ENCODE assay signal across 15 cellular contexts in the genomic region with DNA sequence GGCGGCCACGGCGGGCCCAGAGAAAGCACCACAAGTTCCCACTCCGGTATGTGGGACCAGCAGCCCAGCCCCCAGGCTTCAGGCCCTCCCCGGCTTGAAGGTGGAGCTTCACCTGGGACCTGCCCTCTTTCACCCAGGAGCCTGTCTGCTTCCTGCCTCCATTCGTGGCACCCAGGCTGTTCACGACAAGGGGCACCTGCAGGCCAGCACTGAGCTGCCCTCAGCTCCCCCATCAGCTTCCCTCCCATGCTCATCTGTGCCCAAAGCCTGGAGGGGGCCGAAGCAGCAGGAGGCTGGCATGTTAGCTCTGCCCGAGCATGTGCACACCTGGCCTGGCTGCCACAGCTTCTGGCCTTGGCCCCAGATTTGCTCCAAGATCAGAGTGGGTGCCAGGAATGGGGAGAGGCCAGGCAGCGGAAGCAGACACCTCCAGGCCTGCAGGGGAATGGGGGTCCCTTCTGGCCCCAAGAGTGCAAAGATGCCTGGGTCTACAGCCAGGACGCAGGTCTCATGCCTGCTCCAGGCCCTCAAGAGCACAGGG.
DNase-seq lines count a peak whose midpoint lies in the region; ATAC-seq, FAIRE-seq and TF ChIP-seq lines count a peak whose summit lies in the region.
"Had no signal": no experiment of that assay in that cellular context is flagged by ENCODE, and none has a peak within 500 bp of the region (broad histone marks: within the 10 kb centered on the region; RNA-seq: fewer than 3 reads in every experiment).

No MANE protein-coding gene starts in this region.

- no peak overlapping the region for H2BK120ac ChIP-seq in H1 (replicated peaks; ENCODE audit: low read depth, low read length)
- H2BK120ac ChIP-seq in neuronal stem cell (ENCODE audit: low read depth, low read length) = no peak overlapping the region

- H3K4ac ChIP-seq in H1 (replicated peaks; ENCODE audit: insufficient read length, low read depth, low read length) = no peak overlapping the region
- peak overlapping the region; percentile 61 for H3K4ac ChIP-seq in neuronal stem cell (ENCODE audit: low read length)

- TF ChIP-seq CTCF in H1 (IDR thresholded peaks at IDR 0.05; ENCODE audit: control extremely low read depth in 1 of 3, insufficient read depth in 1 of 3, low read depth in 1 of 3, low read length in 3 of 3) (no peak), spleen (IDR thresholded peaks at IDR 0.05 in 8 of 11, conservative IDR thresholded peaks at IDR 0.05 in 3 of 11) (no peak)

- no peak for TF ChIP-seq POLR2A in H1 (IDR thresholded peaks at IDR 0.05; ENCODE audit: control extremely low read depth in 1 of 2, low read depth in 2 of 2, low read length in 2 of 2)
- TF ChIP-seq POLR2A in spleen (IDR thresholded peaks at IDR 0.05) = no peak

- whole genome bisulfite sequencing in H1 (ENCODE audit: extremely low coverage in 1 of 2, insufficient coverage in 1 of 2, insufficient read length in 1 of 2, insufficient replicate concordance in 2 of 2, low coverage in 1 of 2, low lambda C conversion rate in 2 of 2, missing lambda C conversion rate in 1 of 2), 2 experiments = 88% methylated on average over 8 of the region's 11 CpGs; no CpG with 5 or more reads in 1 of the 2 experiments
- WGBS in neuronal stem cell (ENCODE audit: extremely low coverage in 2 of 2, insufficient read length in 2 of 2, insufficient replicate concordance in 1 of 2), 2 donors = no CpG with 5 or more reads among the region's 11 CpGs
- 71 to 89% (median 83%) methylated on average over 6 to 11 of the region's 11 CpGs for WGBS in spleen, 5 donors

- H2BK12ac ChIP-seq in H1 (ENCODE audit: low read depth, low read length) (no peak overlapping the region), neuronal stem cell (ENCODE audit: low read length) (no peak overlapping the region)

- H3K4me2 ChIP-seq in H1 (ENCODE audit: insufficient read depth in 1 of 2, low read depth in 2 of 2, low read length in 2 of 2) (no peak overlapping the region), neuronal stem cell (ENCODE audit: insufficient read depth, low read length, poor library complexity, severe bottlenecking) (no peak overlapping the region)

- H4K91ac ChIP-seq in H1 (replicated peaks; ENCODE audit: insufficient read length, low read length) = no peak overlapping the region
- H4K91ac ChIP-seq in neuronal stem cell (ENCODE audit: low read depth, low read length, poor library complexity) = no peak overlapping the region

- CTCF ChIA-PET in H1 (lab: Charles Lee; ENCODE audit: partially characterized antibody) = interaction anchor here (0.6 to 14.1 kb wide), 12 partner anchors 9 to 1755 kb away, joined by 3 to 247 read pairs (median 4); no protein-coding TSS in a partner anchor

- H4K5ac ChIP-seq in H1 (ENCODE audit: insufficient read length, low read depth, low read length) = no peak overlapping the region

- DNase-seq in stimulated activated naive CD8-positive, alpha-beta T cell treated with anti-CD3 and anti-CD28 coated beads, Interleukin-15, amount 100 ng/mL, for 72 hours = no peak
- no peak for DNase-seq in stimulated activated naive CD8-positive, alpha-beta T cell treated with anti-CD3 and anti-CD28 coated beads, Interleukin-15, Interleukin-2, amounts not matched to agents 100 U/mL and 50 U/mL, for 24 hours
- DNase-seq in H1 (ENCODE audit: low read depth in 1 of 2, low spot score in 2 of 2) = no peak
- no peak for DNase-seq in neuronal stem cell (ENCODE audit: low spot score)
- DNase-seq in spleen = no peak
- DNase-seq: COR-L47, DMS153, NCI-H1417, NCI-H1930, NCI-H526 treated with DMSO at 0.1 percent for 48 hours, RPMI8226 had no signal

- no peak overlapping the region for H3K27ac Mint-ChIP-seq in stimulated activated naive CD8-positive, alpha-beta T cell treated with anti-CD3 and anti-CD28 coated beads, Interleukin-15, amount 100 ng/mL, for 72 hours

- H2BK5ac ChIP-seq in H1 (ENCODE audit: low read depth, low read length) (no peak overlapping the region), neuronal stem cell (ENCODE audit: low read length) (peak overlapping the region; percentile 42)

- H3K4me3 Mint-ChIP-seq in stimulated activated naive CD8-positive, alpha-beta T cell treated with anti-CD3 and anti-CD28 coated beads, Interleukin-15, amount 100 ng/mL, for 72 hours = no peak overlapping the region

- FAIRE-seq in H1 (lab: Jason Lieb, UNC) = no peak

- H3K18ac ChIP-seq in H1 (ENCODE audit: extremely low read depth, low read length) (no peak overlapping the region), neuronal stem cell (ENCODE audit: low read length) (peak overlapping the region; percentile 48)

- no peak overlapping the region for H3K14ac ChIP-seq in H1 (ENCODE audit: insufficient read length)
- peak overlapping the region; percentile 27 for H3K14ac ChIP-seq in neuronal stem cell (ENCODE audit: low read length)

- H2AFZ ChIP-seq in H1 (ENCODE audit: low read length) (no peak overlapping the region), neuronal stem cell (ENCODE audit: low read length) (no peak overlapping the region)

- H3K36me3 ChIP-seq in H1 (ENCODE audit: control insufficient read depth in 2 of 4, insufficient read depth in 4 of 4, low read length in 3 of 4) = no peaks in the 10 kb centered on the region
- H3K36me3 ChIP-seq in neuronal stem cell (replicated peaks in 1 of 2; ENCODE audit: control insufficient read depth in 2 of 2, insufficient read depth in 2 of 2, low read length in 2 of 2) = no peaks in the 10 kb centered on the region
- H3K36me3 ChIP-seq in spleen = no peaks in the 10 kb centered on the region
- H3K36me3 ChIP-seq: HAP-1, SJSA1 had no signal

- no peak overlapping the region for H2BK20ac ChIP-seq in H1 (ENCODE audit: low read length)

- no peaks in the 10 kb centered on the region for H3K27me3 Mint-ChIP-seq in stimulated activated naive CD8-positive, alpha-beta T cell treated with anti-CD3 and anti-CD28 coated beads, Interleukin-15, amount 100 ng/mL, for 72 hours

- POLR2A ChIA-PET in H1 (lab: Charles Lee; ENCODE audit: partially characterized antibody) = no interaction called here

- no peaks in the 10 kb centered on the region for H3K27me3 ChIP-seq in H1 (replicated peaks in 1 of 4; ENCODE audit: control insufficient read depth in 3 of 4, extremely low read depth in 1 of 4, insufficient read depth in 3 of 4, low read length in 3 of 4)
- no peaks in the 10 kb centered on the region for H3K27me3 ChIP-seq in neuronal stem cell (ENCODE audit: control insufficient read depth in 3 of 3, insufficient read depth in 3 of 3, low read depth in 1 of 3, low read length in 3 of 3)
- no peaks in the 10 kb centered on the region for H3K27me3 ChIP-seq in spleen (replicated peaks in 1 of 7)

- H3K79me1 ChIP-seq in H1 (ENCODE audit: low read depth, low read length) (no peaks in the 10 kb centered on the region), neuronal stem cell (ENCODE audit: low read depth, low read length) (no peaks in the 10 kb centered on the region)

- H3K56ac ChIP-seq in H1 (replicated peaks; ENCODE audit: insufficient read length, low read depth, low read length) = no peak overlapping the region

- H3K79me2 ChIP-seq in H1 (ENCODE audit: control insufficient read depth in 1 of 2, insufficient read depth in 2 of 2, low read length in 2 of 2) = no peaks in the 10 kb centered on the region

- H3K9ac ChIP-seq in H1 (replicated peaks in 1 of 4; ENCODE audit: extremely low read depth in 1 of 4, low read depth in 3 of 4, low read length in 3 of 4) = no peak overlapping the region
- H3K9ac ChIP-seq in neuronal stem cell (ENCODE audit: low read depth, low read length, poor library complexity) = no peak overlapping the region

- H2AK5ac ChIP-seq in H1 (ENCODE audit: low read depth, low read length) (no peak overlapping the region), neuronal stem cell (ENCODE audit: low read depth, low read length) (peak overlapping the region; percentile 15)

- peak overlapping the region; percentile 79; the same call in 1 of the 2 replicates for H4K8ac ChIP-seq in H1 (ENCODE audit: extremely low read depth, insufficient read depth, low read length)
- H4K8ac ChIP-seq in neuronal stem cell (ENCODE audit: low read depth, low read length) = no peak overlapping the region

- TF ChIP-seq RAD21 in H1 (IDR thresholded peaks at IDR 0.05 in 1 of 2, conservative IDR thresholded peaks at IDR 0.05 in 1 of 2; ENCODE audit: low read depth in 2 of 2, low read length in 2 of 2) = no peak

- H2BK15ac ChIP-seq in H1 (ENCODE audit: low read length) = no peak overlapping the region
- no peak overlapping the region for H2BK15ac ChIP-seq in neuronal stem cell (ENCODE audit: low read length)

- H3K23ac ChIP-seq in H1 (ENCODE audit: insufficient read length) = no peak overlapping the region
- H3K23ac ChIP-seq in neuronal stem cell (ENCODE audit: low read depth, low read length, poor library complexity) = no peak overlapping the region

- H3K23me2 ChIP-seq in H1 (ENCODE audit: low read depth, low read length) = no peaks in the 10 kb centered on the region

- H3K4me1 ChIP-seq in H1 (replicated peaks in 1 of 4; ENCODE audit: control insufficient read depth in 3 of 4, insufficient read depth in 4 of 4, low read length in 3 of 4) (no peaks in the 10 kb centered on the region), neuronal stem cell (ENCODE audit: control insufficient read depth in 2 of 2, insufficient read depth in 1 of 2, low read depth in 1 of 2, low read length in 2 of 2) (no peaks in the 10 kb centered on the region), spleen (no peaks in the 10 kb centered on the region)
- H3K4me1 ChIP-seq: HAP-1, SJSA1 had no signal

- H3K27ac ChIP-seq in H1 (ENCODE audit: low read depth, low read length) (no peak overlapping the region), neuronal stem cell (replicated peaks; ENCODE audit: low read length) (no peak overlapping the region), spleen (no peak overlapping the region)
- H3K27ac ChIP-seq: SJSA1 had no signal

- intact Hi-C loops in spleen (cut with DNase I; ENCODE audit: low total_unique reads) = loop anchor here (10.0 kb wide), 1 partner anchor 1475 kb away; no protein-coding TSS in a partner anchor

- no peak overlapping the region for H3K4me3 ChIP-seq in H1 (ENCODE audit: extremely low read depth in 1 of 4, insufficient read depth in 2 of 4, low read depth in 3 of 4, low read length in 4 of 4)
- no peak overlapping the region for H3K4me3 ChIP-seq in neuronal stem cell (ENCODE audit: low read length in 2 of 2)
- H3K4me3 ChIP-seq in spleen = no peak overlapping the region
- H3K4me3 ChIP-seq: HAP-1, SJSA1 had no signal

- no peaks in the 10 kb centered on the region for H3K4me1 Mint-ChIP-seq in stimulated activated naive CD8-positive, alpha-beta T cell treated with anti-CD3 and anti-CD28 coated beads, Interleukin-15, amount 100 ng/mL, for 72 hours

- no peaks in the 10 kb centered on the region for H4K20me1 ChIP-seq in H1 (replicated peaks in 1 of 2; ENCODE audit: control insufficient read depth in 1 of 2, insufficient read depth in 2 of 2, low read length in 2 of 2)

- TF ChIP-seq EP300 in H1 (IDR thresholded peaks at IDR 0.05; ENCODE audit: borderline replicate concordance in 1 of 2, low read depth in 2 of 2, low read length in 2 of 2) = no peak

- peak; percentile 15 for ATAC-seq in stimulated activated naive CD8-positive, alpha-beta T cell treated with anti-CD3 and anti-CD28 coated beads, Interleukin-15, amount 100 ng/mL, for 72 hours
- ATAC-seq in stimulated activated naive CD8-positive, alpha-beta T cell treated with anti-CD3 and anti-CD28 coated beads, Interleukin-15, Interleukin-2, amounts not matched to agents 100 U/mL and 50 U/mL, for 24 hours = no peak
- no peak for ATAC-seq in GM21423 (IDR thresholded peaks at IDR 0.05; ENCODE audit: unreplicated experiment)
- ATAC-seq in GM19351 (IDR thresholded peaks at IDR 0.05; ENCODE audit: unreplicated experiment) = no peak

- H3K9me3 ChIP-seq in H1 (ENCODE audit: insufficient read depth in 2 of 2, low read depth in 1 of 2, low read length in 1 of 2) = no peaks in the 10 kb centered on the region
- no peaks in the 10 kb centered on the region for H3K9me3 ChIP-seq in neuronal stem cell (replicated peaks in 1 of 2; ENCODE audit: control insufficient read depth in 2 of 2, insufficient read depth in 1 of 2, low read depth in 1 of 2, low read length in 2 of 2)
- no peaks in the 10 kb centered on the region for H3K9me3 ChIP-seq in spleen
- H3K9me3 ChIP-seq: HAP-1, SJSA1 had no signal

- no peaks in the 10 kb centered on the region for H3K9me3 Mint-ChIP-seq in stimulated activated naive CD8-positive, alpha-beta T cell treated with anti-CD3 and anti-CD28 coated beads, Interleukin-15, amount 100 ng/mL, for 72 hours
